1 cellular context compared by ENCODE assay signal in the genomic region with DNA sequence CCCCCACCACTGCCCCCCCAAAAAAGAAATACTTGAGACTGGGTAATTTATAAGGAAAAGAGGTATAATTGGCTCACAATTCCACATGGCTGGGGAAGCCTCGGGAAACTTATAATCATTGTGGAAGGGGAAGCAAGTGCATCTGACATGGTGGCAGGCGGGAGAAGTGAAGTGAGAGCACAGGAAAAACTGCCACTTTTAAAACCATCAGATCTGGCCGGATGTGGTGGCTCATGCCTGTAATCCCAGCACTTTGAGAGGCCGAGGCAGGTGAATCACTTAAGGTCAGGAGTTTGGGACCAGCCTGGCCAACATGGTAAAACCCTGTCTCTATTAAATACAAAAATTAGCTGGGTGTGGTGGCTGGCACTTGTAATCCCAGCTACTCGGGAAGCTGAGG. TPM values are rescaled to one million over a fixed set of nuclear protein-coding genes. Genes with fewer than 3 reads are reported as not detected.
"Had no signal": no experiment of that assay in that cellular context is flagged by ENCODE, and none has a peak within 500 bp of the region (broad histone marks: within the 10 kb centered on the region; RNA-seq: fewer than 3 reads in every experiment).

No MANE protein-coding gene starts in this region.

RNA-seq across cellular contexts. Expression of gene IL1R1, which starts 18.1 kb away (rescaled TPM):
- polyA plus RNA-seq: GM23338 had no signal
